Comparison of ENCODE assay signal across 17 cellular contexts in the genomic region with DNA sequence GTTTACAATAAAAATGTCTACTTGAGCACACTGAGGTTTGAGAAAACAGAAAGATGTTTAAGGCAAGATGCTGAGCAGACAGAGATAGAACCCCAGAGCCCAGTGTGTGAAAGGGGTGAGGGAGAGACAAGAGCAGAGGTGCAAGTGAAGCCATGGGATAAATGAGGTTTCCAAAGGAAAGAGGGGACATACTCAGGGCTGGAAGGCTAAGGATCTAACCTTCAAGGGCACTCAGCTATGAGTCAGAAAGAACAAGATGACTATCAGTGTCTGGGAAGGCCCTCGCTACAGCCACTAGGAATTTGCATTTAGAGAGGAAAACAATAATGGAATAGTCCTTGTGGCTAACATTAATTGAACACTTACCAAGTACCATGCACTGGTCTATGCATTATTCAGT.
"Had no signal": no experiment of that assay in that cellular context is flagged by ENCODE, and none has a peak within 500 bp of the region (broad histone marks: within the 10 kb centered on the region; RNA-seq: fewer than 3 reads in every experiment).

No MANE protein-coding gene starts in this region.

- H3K4me3 ChIP-seq: ascending aorta, esophagus muscularis mucosa, heart right ventricle, thyroid gland had no signal

- H3K36me3 ChIP-seq: ascending aorta, esophagus muscularis mucosa, heart right ventricle, thyroid gland, WERI-Rb-1 had no signal

- H3K27ac Mint-ChIP-seq: activated CD4-positive, alpha-beta T cell treated with anti-CD3 and anti-CD28 coated beads for 36 hours; activated naive CD4-positive, alpha-beta T cell treated with anti-CD3 and anti-CD28 coated beads, Interleukin-2, amount 50 U/mL, for 24 hours; nephron progenitor cell had no signal

- DNase-seq: activated CD4-positive, alpha-beta T cell treated with anti-CD3 and anti-CD28 coated beads for 36 hours; activated CD4-positive, alpha-beta T cell treated with anti-CD3 and anti-CD28 coated beads, Interleukin-2, amount 50 U/mL, for 48 hours; activated gamma-delta T cell; dermis blood vessel endothelial cell; effector memory CD4-positive, alpha-beta T cell; heart right ventricle; nephron progenitor cell; occipital lobe; retina; stimulated activated CD4-positive, alpha-beta T cell treated with anti-CD3 and anti-CD28 coated beads, Interleukin-12 subunit alpha, Interleukin-12 subunit beta, amount 100 ng/mL, for 4 hours; stimulated activated CD4-positive, alpha-beta T cell treated with anti-CD3 and anti-CD28 coated beads, Interleukin-2, amount 100 ng/mL, for 24 hours; stimulated activated naive CD4-positive, alpha-beta T cell treated with Interleukin-2 at 50 U/mL for 16 hours; thyroid gland; WERI-Rb-1 had no signal

- H3K4me3 Mint-ChIP-seq: activated CD4-positive, alpha-beta T cell treated with anti-CD3 and anti-CD28 coated beads for 36 hours; activated naive CD4-positive, alpha-beta T cell treated with anti-CD3 and anti-CD28 coated beads, Interleukin-2, amount 50 U/mL, for 24 hours; nephron progenitor cell had no signal

- H3K36me3 Mint-ChIP-seq: activated naive CD4-positive, alpha-beta T cell treated with anti-CD3 and anti-CD28 coated beads, Interleukin-2, amount 50 U/mL, for 24 hours had no signal

- ATAC-seq: activated CD4-positive, alpha-beta T cell treated with anti-CD3 and anti-CD28 coated beads for 36 hours had no signal

- H3K27ac ChIP-seq: ascending aorta, esophagus muscularis mucosa, thyroid gland, WERI-Rb-1 had no signal

- H3K9me3 ChIP-seq: thyroid gland had no signal

- H3K4me1 Mint-ChIP-seq: activated CD4-positive, alpha-beta T cell treated with anti-CD3 and anti-CD28 coated beads for 36 hours; activated naive CD4-positive, alpha-beta T cell treated with anti-CD3 and anti-CD28 coated beads, Interleukin-2, amount 50 U/mL, for 24 hours; nephron progenitor cell had no signal

- H3K27me3 ChIP-seq: ascending aorta, esophagus muscularis mucosa, heart right ventricle, thyroid gland had no signal

- H3K4me1 ChIP-seq: ascending aorta, esophagus muscularis mucosa, thyroid gland had no signal
